In the genomic region with DNA sequence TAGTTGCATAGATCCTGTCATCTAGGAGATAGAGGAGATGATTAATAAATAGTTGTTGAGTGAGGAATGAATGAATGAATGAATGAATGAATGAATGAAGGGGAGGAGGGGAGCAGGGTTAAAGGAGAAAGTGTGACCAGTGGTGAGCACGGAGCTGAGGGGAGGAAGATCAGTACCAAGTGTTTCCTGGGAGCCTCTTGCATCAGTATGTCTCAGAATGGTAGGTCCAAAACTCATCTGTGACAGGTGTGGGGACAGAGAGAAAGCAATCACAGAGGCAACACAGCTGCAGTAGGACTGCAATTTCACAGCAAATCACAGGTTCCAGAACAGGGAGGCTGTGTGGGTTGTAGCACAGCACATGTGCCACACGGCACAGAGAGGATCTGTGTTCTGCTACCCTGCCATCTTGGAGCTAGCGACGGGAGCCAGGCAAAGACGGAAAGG, we compare ENCODE assay signal across 23 cellular contexts. TPM values are rescaled to one million over a fixed set of nuclear protein-coding genes. Genes with fewer than 3 reads are reported as not detected.
"Had no signal": no experiment of that assay in that cellular context is flagged by ENCODE, and none has a peak within 500 bp of the region (broad histone marks: within the 10 kb centered on the region; RNA-seq: fewer than 3 reads in every experiment).

No MANE protein-coding gene starts in this region.

- H3K9me3 Mint-ChIP-seq: activated naive CD4-positive, alpha-beta T cell treated with anti-CD3 and anti-CD28 coated beads, Interleukin-2, amount 50 U/mL, for 72 hours; activated T-helper 1 cell treated with anti-CD3 and anti-CD28 coated beads, Interleukin-12 subunit alpha, Interleukin-12 subunit beta, Interleukin-2, Interleukin-4 antibody, amounts not matched to agents 30 ng/mL and 10 ng/mL and 1 ng/mL, durations not matched to agents 14 hours and 24 hours and 36 hours; natural killer cell; T-cell; T-helper 2 cell treated with Interferon-gamma antibody and Interleukin-4, amounts not matched to agents 5 μg/mL and 100 μg/mL, for 36 hours had no signal

- H3K36me3 Mint-ChIP-seq: activated naive CD4-positive, alpha-beta T cell treated with anti-CD3 and anti-CD28 coated beads, Interleukin-2, amount 50 U/mL, for 72 hours; natural killer cell; T-cell had no signal

- ATAC-seq: activated CD8-positive, alpha-beta T cell treated with anti-CD3 and anti-CD28 coated beads, Interleukin-2, amount 10 ng/mL, durations not matched to agents 7 days and 5 days; activated naive CD4-positive, alpha-beta T cell treated with anti-CD3 and anti-CD28 coated beads, Interleukin-2, amount 50 U/mL, for 72 hours; left ventricle myocardium superior; T-cell had no signal

- H3K27ac Mint-ChIP-seq: activated CD8-positive, alpha-beta T cell treated with anti-CD3 and anti-CD28 coated beads, Interleukin-2, amount 10 ng/mL, durations not matched to agents 7 days and 5 days; activated naive CD4-positive, alpha-beta T cell treated with anti-CD3 and anti-CD28 coated beads, Interleukin-2, amount 50 U/mL, for 72 hours; activated T-helper 1 cell treated with anti-CD3 and anti-CD28 coated beads, Interleukin-12 subunit alpha, Interleukin-12 subunit beta, Interleukin-2, Interleukin-4 antibody, amounts not matched to agents 30 ng/mL and 10 ng/mL and 1 ng/mL, durations not matched to agents 14 hours and 24 hours and 36 hours; natural killer cell; T-cell; T-helper 2 cell treated with Interferon-gamma antibody and Interleukin-4, amounts not matched to agents 5 μg/mL and 100 μg/mL, for 36 hours had no signal

- H3K27ac ChIP-seq: dorsolateral prefrontal cortex, esophagus muscularis mucosa, sigmoid colon, upper lobe of right lung, WERI-Rb-1 had no signal

- H3K27me3 ChIP-seq: esophagus muscularis mucosa, sigmoid colon, upper lobe of right lung had no signal

- H3K4me3 ChIP-seq: dorsolateral prefrontal cortex, esophagus muscularis mucosa, sigmoid colon, smooth muscle cell, upper lobe of right lung had no signal

- H3K9me3 ChIP-seq: esophagus muscularis mucosa, sigmoid colon, upper lobe of right lung had no signal

- H3K27me3 Mint-ChIP-seq: T-cell had no signal

- H3K4me2 ChIP-seq: smooth muscle cell had no signal

- DNase-seq: activated CD4-positive, alpha-beta T cell treated with anti-CD3 and anti-CD28 coated beads for 1 hour; activated CD4-positive, alpha-beta T cell treated with anti-CD3 and anti-CD28 coated beads, Interleukin-2, amount 50 U/mL, for 1 hour; activated CD8-positive, alpha-beta T cell treated with anti-CD3 and anti-CD28 coated beads, Interleukin-2, amount 10 ng/mL, durations not matched to agents 7 days and 5 days; activated gamma-delta T cell; central memory CD4-positive, alpha-beta T cell; dorsolateral prefrontal cortex; hippocampal formation; left ventricle myocardium superior; midbrain; natural killer cell; sigmoid colon; stimulated activated CD4-positive, alpha-beta T cell treated with anti-CD3 and anti-CD28 coated beads, Interleukin-2, amount 100 ng/mL, for 48 hours; stimulated activated CD8-positive, alpha-beta memory T cell treated with anti-CD3 and anti-CD28 coated beads, Interleukin-4, amount 100 ng/mL, for 48 hours; stimulated activated naive CD4-positive, alpha-beta T cell; T-cell; upper lobe of right lung; WERI-Rb-1 had no signal

- H3K36me3 ChIP-seq: esophagus muscularis mucosa, sigmoid colon, upper lobe of right lung, WERI-Rb-1 had no signal

- H3K4me3 Mint-ChIP-seq: activated CD8-positive, alpha-beta T cell treated with anti-CD3 and anti-CD28 coated beads, Interleukin-2, amount 10 ng/mL, durations not matched to agents 7 days and 5 days; activated T-helper 1 cell treated with anti-CD3 and anti-CD28 coated beads, Interleukin-12 subunit alpha, Interleukin-12 subunit beta, Interleukin-2, Interleukin-4 antibody, amounts not matched to agents 30 ng/mL and 10 ng/mL and 1 ng/mL, durations not matched to agents 14 hours and 24 hours and 36 hours; natural killer cell; T-cell; T-helper 2 cell treated with Interferon-gamma antibody and Interleukin-4, amounts not matched to agents 5 μg/mL and 100 μg/mL, for 36 hours had no signal

RNA-seq across cellular contexts. Expression of a gene that starts 19.0 kb away (rescaled TPM):
- total RNA-seq: frontal cortex had no signal

RNA-seq across cellular contexts. Expression of a gene that starts 45.9 kb away (rescaled TPM):
- total RNA-seq: activated naive CD4-positive, alpha-beta T cell treated with anti-CD3 and anti-CD28 coated beads, Interleukin-2, amount 50 U/mL, for 72 hours; activated T-helper 1 cell treated with anti-CD3 and anti-CD28 coated beads, Interleukin-12 subunit alpha, Interleukin-12 subunit beta, Interleukin-2, Interleukin-4 antibody, amounts not matched to agents 30 ng/mL and 10 ng/mL and 1 ng/mL, durations not matched to agents 14 hours and 24 hours and 36 hours; natural killer cell had no signal
